ENCODE assay signal across 10 cellular contexts in genomic region chr6:125346926-125347563, GRCh38. TPM values are rescaled to one million over a fixed set of nuclear protein-coding genes. Genes with fewer than 3 reads are reported as not detected.
DNase-seq lines count a peak whose midpoint lies in the region; ATAC-seq and TF ChIP-seq lines count a peak whose summit lies in the region.
"Had no signal": no experiment of that assay in that cellular context is flagged by ENCODE, and none has a peak within 500 bp of the region (broad histone marks: within the 10 kb centered on the region; RNA-seq: fewer than 3 reads in every experiment).

No MANE protein-coding gene starts in this region.

- no peaks in the 10 kb centered on the region for H3K4me1 Mint-ChIP-seq in naive thymus-derived CD4-positive, alpha-beta T cell

- POLR2A ChIA-PET in naive thymus-derived CD4-positive, alpha-beta T cell (lab: Charles Lee): no interaction called here
- POLR2A ChIA-PET in RWPE1 (lab: Yijun Ruan, JAX; ENCODE audit: low non-redundant PET): no interaction called here

- H3K27me3 ChIP-seq in DOHH2 (ENCODE audit: control insufficient read depth, low read length) (no peaks in the 10 kb centered on the region), upper lobe of left lung (no peaks in the 10 kb centered on the region)
- H3K27me3 ChIP-seq in naive thymus-derived CD4-positive, alpha-beta T cell (ENCODE audit: control insufficient read depth in 2 of 2, insufficient read depth in 2 of 2, low read length in 2 of 2): no peaks in the 10 kb centered on the region

- TF ChIP-seq CTCF in DOHH2 (IDR thresholded peaks at IDR 0.05; ENCODE audit: low read depth, low read length, poor library complexity, severe bottlenecking) (no peak), RWPE1 (conservative IDR thresholded peaks at IDR 0.05; ENCODE audit: low read depth) (no peak), upper lobe of left lung (IDR thresholded peaks at IDR 0.05) (no peak)

- H3K9me2 ChIP-seq in DOHH2 (replicated peaks; ENCODE audit: control insufficient read depth, low read length): no peaks in the 10 kb centered on the region

- H3K4me3 Mint-ChIP-seq in naive thymus-derived CD4-positive, alpha-beta T cell: no peak overlapping the region

- H3K9me3 Mint-ChIP-seq in naive thymus-derived CD4-positive, alpha-beta T cell: no peaks in the 10 kb centered on the region

- no peaks in the 10 kb centered on the region for H3K79me2 ChIP-seq in DOHH2 (ENCODE audit: control insufficient read depth, low read length)

- H3K4me1 ChIP-seq in DOHH2 (ENCODE audit: control insufficient read depth, low read length) (peaks cover 26% of the 10 kb centered on the region), upper lobe of left lung (peaks cover 0 to 12% (median 3%) of the 10 kb centered on the region in 4 donors)
- no peaks in the 10 kb centered on the region for H3K4me1 ChIP-seq in naive thymus-derived CD4-positive, alpha-beta T cell (ENCODE audit: control insufficient read depth in 2 of 2, insufficient read depth in 2 of 2, low read length in 2 of 2)

- H3K36me3 Mint-ChIP-seq in naive thymus-derived CD4-positive, alpha-beta T cell: no peaks in the 10 kb centered on the region

- ATAC-seq in GM19455 (IDR thresholded peaks at IDR 0.05; ENCODE audit: unreplicated experiment) (peak; percentile 88), HG03045 (IDR thresholded peaks at IDR 0.05; ENCODE audit: unreplicated experiment) (peak; percentile 73), upper lobe of left lung (ENCODE audit: low FRiP score in 2 of 2) (no peak)
- ATAC-seq in naive thymus-derived CD4-positive, alpha-beta T cell: no peak

- H4K20me1 ChIP-seq in DOHH2 (ENCODE audit: control insufficient read depth, insufficient read depth, low read depth, low read length): no peaks in the 10 kb centered on the region

- H3K9me3 ChIP-seq in DOHH2 (ENCODE audit: control insufficient read depth, insufficient read depth, low read length): no peaks in the 10 kb centered on the region
- no peaks in the 10 kb centered on the region for H3K9me3 ChIP-seq in naive thymus-derived CD4-positive, alpha-beta T cell (ENCODE audit: control insufficient read depth in 2 of 3, low read length in 3 of 3)
- H3K9me3 ChIP-seq in upper lobe of left lung: no peaks in the 10 kb centered on the region

- WGBS in upper lobe of left lung, 2 donors: 82 to 83% methylated on average over 11 of the region's 11 CpGs

- no peak for TF ChIP-seq EP300 in upper lobe of left lung (IDR thresholded peaks at IDR 0.05)

- H3K27ac ChIP-seq in DOHH2 (ENCODE audit: low read depth, low read length): peak overlapping the region; percentile 83
- H3K27ac ChIP-seq in naive thymus-derived CD4-positive, alpha-beta T cell (ENCODE audit: low read depth, low read length): no peak overlapping the region
- H3K27ac ChIP-seq in RWPE1: no peak overlapping the region
- H3K27ac ChIP-seq in upper lobe of left lung: peak overlapping the region in 1 of 4 donors; percentile 24
- H3K27ac ChIP-seq: GM23248 had no signal

- DNase-seq in RPMI8226 (peak; percentile 28), RWPE1 (ENCODE audit: low spot score) (no peak), ureter (ENCODE audit: low spot score) (no peak), upper lobe of left lung (no peak)
- no peak for DNase-seq in naive thymus-derived CD4-positive, alpha-beta T cell
- DNase-seq: GM23248, NCI-H2029 had no signal

- no peak overlapping the region for H3K27ac Mint-ChIP-seq in naive thymus-derived CD4-positive, alpha-beta T cell

- CTCF ChIA-PET in naive thymus-derived CD4-positive, alpha-beta T cell (lab: Charles Lee): no interaction called here
- CTCF ChIA-PET in RWPE1 (lab: Yijun Ruan, JAX): interaction anchor here (0.7 kb wide), 1 partner anchor 228 kb away, joined by 3 read pairs; no protein-coding TSS in a partner anchor

- peaks cover 3% of the 10 kb centered on the region for H3F3A ChIP-seq in DOHH2 (ENCODE audit: control insufficient read depth, insufficient read depth)

- H3K4me2 ChIP-seq in DOHH2 (ENCODE audit: low read length): peak overlapping the region; percentile 99

- peaks cover 0 to 15% (median 4%) of the 10 kb centered on the region in 5 donors for H3K27me3 Mint-ChIP-seq in naive thymus-derived CD4-positive, alpha-beta T cell

- no peaks in the 10 kb centered on the region for H3K36me3 ChIP-seq in DOHH2 (ENCODE audit: control insufficient read depth, low read length)
- H3K36me3 ChIP-seq in naive thymus-derived CD4-positive, alpha-beta T cell (ENCODE audit: control insufficient read depth in 2 of 3, insufficient read depth in 3 of 3, low read length in 3 of 3): no peaks in the 10 kb centered on the region
- no peaks in the 10 kb centered on the region for H3K36me3 ChIP-seq in upper lobe of left lung

- intact Hi-C loops in naive thymus-derived CD4-positive, alpha-beta T cell (cut with micrococcal nuclease): no loop called here

- no peak for TF ChIP-seq POLR2A in upper lobe of left lung (IDR thresholded peaks at IDR 0.05)

- peak overlapping the region; percentile 80 for H3K4me3 ChIP-seq in DOHH2 (ENCODE audit: low read length)
- H3K4me3 ChIP-seq in naive thymus-derived CD4-positive, alpha-beta T cell (ENCODE audit: low read length): no peak overlapping the region
- no peak overlapping the region for H3K4me3 ChIP-seq in upper lobe of left lung
- H3K4me3 ChIP-seq: GM23248 had no signal

RNA-seq across cellular contexts. Expression of gene HDDC2, which starts 45.3 kb away (rescaled TPM):
- total RNA-seq in naive thymus-derived CD4-positive, alpha-beta T cell: 10 to 100 TPM; 33.4 to 58.5 (median 54.8) TPM
- polyA plus RNA-seq in naive thymus-derived CD4-positive, alpha-beta T cell: 100 to 1,000 TPM; 116 TPM
- total RNA-seq in ureter (83.1 TPM), upper lobe of left lung (10 to 100 TPM; 31.4 to 57.5 (median 47.4) TPM)

Comparison
In these comparisons a context has a peak if more than half of its experiments do, and no peak if none do; other contexts are left out.
1. ATAC-seq: peak in GM19455 (single experiment) and HG03045 (single experiment); none in naive thymus-derived CD4-positive, alpha-beta T cell (single experiment) and upper lobe of left lung (0 of 2).